ENCODE assay signal across 8 cellular contexts in genomic region chr19:43527860-43528622, GRCh38. TPM values are rescaled to one million over a fixed set of nuclear protein-coding genes. Genes with fewer than 3 reads are reported as not detected.
DNase-seq lines count a peak whose midpoint lies in the region; ATAC-seq and TF ChIP-seq lines count a peak whose summit lies in the region.

No MANE protein-coding gene starts in this region.

- peak overlapping the region; percentile 38 for H3K4me3 Mint-ChIP-seq in activated naive CD8-positive, alpha-beta T cell treated with anti-CD3 and anti-CD28 coated beads, Interleukin-2, amount 50 U/mL, for 24 hours

- CTCF ChIA-PET in BJ (lab: Yijun Ruan, JAX) = interaction anchor here (1.0 to 7.3 kb wide), 6 partner anchors 8 to 81 kb away, joined by 3 to 41 read pairs (median 4); partner anchors contain the start of gene PHLDB3

- H3K4me1 Mint-ChIP-seq in activated naive CD8-positive, alpha-beta T cell treated with anti-CD3 and anti-CD28 coated beads, Interleukin-2, amount 50 U/mL, for 24 hours = peaks cover 36% of the 10 kb centered on the region

- ATAC-seq in activated naive CD8-positive, alpha-beta T cell treated with anti-CD3 and anti-CD28 coated beads, Interleukin-2, amount 50 U/mL, for 24 hours = no peak
- ATAC-seq in GM21786 (IDR thresholded peaks at IDR 0.05; ENCODE audit: unreplicated experiment) = no peak
- no peak for ATAC-seq in GM21360 (IDR thresholded peaks at IDR 0.05; ENCODE audit: unreplicated experiment)

- no peak overlapping the region for H3K27ac Mint-ChIP-seq in activated naive CD8-positive, alpha-beta T cell treated with anti-CD3 and anti-CD28 coated beads, Interleukin-2, amount 50 U/mL, for 24 hours

- no peaks in the 10 kb centered on the region for H3K27me3 ChIP-seq in BJ (ENCODE audit: control insufficient read depth, insufficient read depth, low read length)

- H3K36me3 ChIP-seq in BJ (ENCODE audit: control insufficient read depth, insufficient read depth, low read length) = peaks cover 1% of the 10 kb centered on the region

- H3K9me3 Mint-ChIP-seq in activated naive CD8-positive, alpha-beta T cell treated with anti-CD3 and anti-CD28 coated beads, Interleukin-2, amount 50 U/mL, for 24 hours = no peaks in the 10 kb centered on the region

- H3K4me3 ChIP-seq in BJ (ENCODE audit: low read depth, low read length) = peak overlapping the region; percentile 94

- no peaks in the 10 kb centered on the region for H3K36me3 Mint-ChIP-seq in activated naive CD8-positive, alpha-beta T cell treated with anti-CD3 and anti-CD28 coated beads, Interleukin-2, amount 50 U/mL, for 24 hours (ENCODE audit: low read depth)

- no peaks in the 10 kb centered on the region for H3K27me3 Mint-ChIP-seq in activated naive CD8-positive, alpha-beta T cell treated with anti-CD3 and anti-CD28 coated beads, Interleukin-2, amount 50 U/mL, for 24 hours

- TF ChIP-seq CTCF in BJ (IDR thresholded peaks at IDR 0.05; ENCODE audit: insufficient read depth, low read depth, low read length) = no peak

- DNase-seq in BJ (ENCODE audit: low read depth) (no peak), M059J (ENCODE audit: low read depth) (peak; percentile 40), myocyte (ENCODE audit: low read depth) (peak; percentile 32), Ammon's horn (ENCODE audit: low spot score) (no peak), COR-L47 (lab: John Stamatoyannopoulos, UW) (no peak)
- DNase-seq in activated naive CD8-positive, alpha-beta T cell treated with anti-CD3 and anti-CD28 coated beads, Interleukin-2, amount 50 U/mL, for 24 hours = no peak

- POLR2A ChIA-PET in BJ (lab: Charles Lee) = interaction anchor here (0.7 to 1.1 kb wide), 2 partner anchors 68 to 1285 kb away, joined by 3 to 4 read pairs; partner anchors contain the start of genes IRGQ and ZNF576

RNA-seq across cellular contexts. Expression of gene ETHE1, which starts 1.0 kb away (rescaled TPM):
- polyA plus RNA-seq in BJ (2011; rRNA removed) = 188 and 261 TPM in 2 replicates
- 107 and 192 TPM in 2 replicates for polyA minus RNA-seq in BJ (2011; rRNA and poly(A)+ RNA removed)
- 28.3 and 29.3 TPM in 2 replicates for total RNA-seq in M059J (2014; rRNA removed; shearing (Covaris generic))
- 17.6 and 19.8 TPM in 2 replicates for total RNA-seq in myocyte
- 42.6 TPM for polyA plus RNA-seq in myocyte (2012)

RNA-seq across cellular contexts. Expression of gene ZNF575, which starts 4.9 kb away (rescaled TPM):
- polyA plus RNA-seq in BJ (2011; rRNA removed) = 0.09 and 0.33 TPM in 2 replicates
- polyA minus RNA-seq in BJ (2011; rRNA and poly(A)+ RNA removed) = 0.72 TPM in 1 of 2 replicates, not detected in the other
- not detected in 2 replicates for total RNA-seq in M059J (2014; rRNA removed; shearing (Covaris generic))
- not detected in 2 replicates for total RNA-seq in myocyte
- 4.1 TPM for polyA plus RNA-seq in myocyte (2012)

RNA-seq across cellular contexts. Expression of gene PHLDB3, which starts 23.5 kb away (rescaled TPM):
- polyA plus RNA-seq in BJ (2011; rRNA removed) = 4.0 and 5.3 TPM in 2 replicates
- 2.5 and 3.6 TPM in 2 replicates for polyA minus RNA-seq in BJ (2011; rRNA and poly(A)+ RNA removed)
- total RNA-seq in M059J (2014; rRNA removed; shearing (Covaris generic)) = 3.7 and 8.6 TPM in 2 replicates
- total RNA-seq in myocyte = 7.8 and 15.7 TPM in 2 replicates
- polyA plus RNA-seq in myocyte (2012) = 5.6 TPM

RNA-seq across cellular contexts. Expression of gene XRCC1, which starts 47.3 kb away (rescaled TPM):
- 22.8 and 30.8 TPM in 2 replicates for polyA plus RNA-seq in BJ (2011; rRNA removed)
- 11.4 and 22.8 TPM in 2 replicates for polyA minus RNA-seq in BJ (2011; rRNA and poly(A)+ RNA removed)
- 54.1 and 57.1 TPM in 2 replicates for total RNA-seq in M059J (2014; rRNA removed; shearing (Covaris generic))
- 29.2 and 32.1 TPM in 2 replicates for total RNA-seq in myocyte
- 27.2 TPM for polyA plus RNA-seq in myocyte (2012)

RNA-seq across cellular contexts. Expression of gene PINLYP, which starts 47.6 kb away (rescaled TPM):
- polyA plus RNA-seq in BJ (2011; rRNA removed) = 2.0 and 2.2 TPM in 2 replicates
- 0.46 and 1.2 TPM in 2 replicates for polyA minus RNA-seq in BJ (2011; rRNA and poly(A)+ RNA removed)
- total RNA-seq in M059J (2014; rRNA removed; shearing (Covaris generic)) = 0.91 and 2.5 TPM in 2 replicates
- 0.94 TPM in 1 of 2 replicates, not detected in the other for total RNA-seq in myocyte
- 0.45 TPM for polyA plus RNA-seq in myocyte (2012)

Comparison
In these comparisons a context has a peak if more than half of its experiments do, and no peak if none do; other contexts are left out.
1. DNase-seq: peak in M059J (single experiment) and myocyte (single experiment); none in BJ (single experiment), activated naive CD8-positive, alpha-beta T cell treated with anti-CD3 and anti-CD28 coated beads, Interleukin-2, amount 50 U/mL, for 24 hours (single experiment), Ammon's horn (single experiment) and COR-L47 (single experiment).